27 cellular contexts compared by ENCODE assay signal in genomic region chr2:114009125-114009923, GRCh38.
"Had no signal": no experiment of that assay in that cellular context is flagged by ENCODE, and none has a peak within 500 bp of the region (broad histone marks: within the 10 kb centered on the region; RNA-seq: fewer than 3 reads in every experiment).

No MANE protein-coding gene starts in this region.

- H3K27ac ChIP-seq: brain microvascular endothelial cell, coronary artery, dorsolateral prefrontal cortex, foreskin keratinocyte, gastrocnemius medialis, heart right ventricle had no signal

- ATAC-seq: activated naive CD4-positive, alpha-beta T cell treated with anti-CD3 and anti-CD28 coated beads, Interleukin-2, amount 50 U/mL, for 72 hours; activated T-cell treated with anti-CD3 and anti-CD28 coated beads, Interleukin-2, amount 50 U/mL, for 72 hours; esophagus mucosa; gastrocnemius medialis; WTC11 had no signal

- DNase-seq: activated CD4-positive, alpha-beta memory T cell treated with anti-CD3 and anti-CD28 coated beads, Interleukin-2, amount 10 ng/mL, durations not matched to agents 7 days and 5 days; activated CD4-positive, alpha-beta T cell treated with anti-CD3 and anti-CD28 coated beads for 1 hour; activated CD4-positive, alpha-beta T cell treated with anti-CD3 and anti-CD28 coated beads for 4 hours; activated CD4-positive, alpha-beta T cell treated with anti-CD3 and anti-CD28 coated beads, Interleukin-2, amount 10 ng/mL, durations not matched to agents 7 days and 5 days; activated CD4-positive, alpha-beta T cell treated with anti-CD3 and anti-CD28 coated beads, Interleukin-2, amount 50 U/mL, for 4 hours; activated CD8-positive, alpha-beta memory T cell treated with anti-CD3 and anti-CD28 coated beads, Interleukin-2, amount 50 U/mL, for 48 hours; activated gamma-delta T cell; activated naive CD4-positive, alpha-beta T cell; activated naive CD4-positive, alpha-beta T cell treated with anti-CD3 and anti-CD28 coated beads, Interleukin-2, amount 10 ng/mL, durations not matched to agents 7 days and 5 days; activated naive CD8-positive, alpha-beta T cell treated with anti-CD3 and anti-CD28 coated beads, Interleukin-2, amount 10 ng/mL, durations not matched to agents 7 days and 5 days; activated T-cell treated with anti-CD3 and anti-CD28 coated beads for 4 hours; activated T-cell treated with anti-CD3 and anti-CD28 coated beads, Interleukin-2, amount 50 U/mL, for 24 hours; activated T-cell treated with anti-CD3 and anti-CD28 coated beads, Interleukin-2, amount 50 U/mL, for 72 hours; brain microvascular endothelial cell; dorsolateral prefrontal cortex; effector memory CD4-positive, alpha-beta T cell; endodermal cell; gastrocnemius medialis; heart right ventricle; T-helper 2 cell had no signal

- H3K9me3 Mint-ChIP-seq: activated CD4-positive, alpha-beta memory T cell treated with anti-CD3 and anti-CD28 coated beads, Interleukin-2, amount 10 ng/mL, durations not matched to agents 7 days and 5 days; activated naive CD4-positive, alpha-beta T cell treated with anti-CD3 and anti-CD28 coated beads, Interleukin-2, amount 10 ng/mL, durations not matched to agents 7 days and 5 days; activated naive CD8-positive, alpha-beta T cell treated with anti-CD3 and anti-CD28 coated beads, Interleukin-2, amount 10 ng/mL, durations not matched to agents 7 days and 5 days; activated T-cell treated with anti-CD3 and anti-CD28 coated beads, Interleukin-2, amount 50 U/mL, for 72 hours; dendritic cell treated with granulocyte-macrophage colony-stimulating factor and Interleukin-4, amounts not matched to agents 40 ng/mL and 50 ng/mL, for 4 days had no signal

- H3K4me1 ChIP-seq: foreskin keratinocyte, gastrocnemius medialis, heart right ventricle had no signal

- H3K36me3 Mint-ChIP-seq: activated naive CD4-positive, alpha-beta T cell treated with anti-CD3 and anti-CD28 coated beads, Interleukin-2, amount 10 ng/mL, durations not matched to agents 7 days and 5 days; activated naive CD4-positive, alpha-beta T cell treated with anti-CD3 and anti-CD28 coated beads, Interleukin-2, amount 50 U/mL, for 72 hours; activated naive CD8-positive, alpha-beta T cell treated with anti-CD3 and anti-CD28 coated beads, Interleukin-2, amount 10 ng/mL, durations not matched to agents 7 days and 5 days had no signal

- H3K9me3 ChIP-seq: gastrocnemius medialis had no signal

- H3K4me1 Mint-ChIP-seq: activated CD4-positive, alpha-beta memory T cell treated with anti-CD3 and anti-CD28 coated beads, Interleukin-2, amount 10 ng/mL, durations not matched to agents 7 days and 5 days; activated CD4-positive, alpha-beta T cell treated with anti-CD3 and anti-CD28 coated beads, Interleukin-2, amount 10 ng/mL, durations not matched to agents 7 days and 5 days; activated naive CD4-positive, alpha-beta T cell treated with anti-CD3 and anti-CD28 coated beads, Interleukin-2, amount 10 ng/mL, durations not matched to agents 7 days and 5 days; activated naive CD8-positive, alpha-beta T cell treated with anti-CD3 and anti-CD28 coated beads, Interleukin-2, amount 10 ng/mL, durations not matched to agents 7 days and 5 days; central memory CD8-positive, alpha-beta T cell; endodermal cell; WTC11 had no signal

- H3K36me3 ChIP-seq: brain microvascular endothelial cell, gastrocnemius medialis, heart right ventricle had no signal

- H3K27ac Mint-ChIP-seq: activated CD4-positive, alpha-beta memory T cell treated with anti-CD3 and anti-CD28 coated beads, Interleukin-2, amount 10 ng/mL, durations not matched to agents 7 days and 5 days; activated CD4-positive, alpha-beta T cell treated with anti-CD3 and anti-CD28 coated beads, Interleukin-2, amount 10 ng/mL, durations not matched to agents 7 days and 5 days; activated naive CD4-positive, alpha-beta T cell treated with anti-CD3 and anti-CD28 coated beads, Interleukin-2, amount 10 ng/mL, durations not matched to agents 7 days and 5 days; activated naive CD4-positive, alpha-beta T cell treated with anti-CD3 and anti-CD28 coated beads, Interleukin-2, amount 50 U/mL, for 72 hours; activated naive CD8-positive, alpha-beta T cell treated with anti-CD3 and anti-CD28 coated beads, Interleukin-2, amount 10 ng/mL, durations not matched to agents 7 days and 5 days; activated T-cell treated with anti-CD3 and anti-CD28 coated beads, Interleukin-2, amount 50 U/mL, for 24 hours; activated T-cell treated with anti-CD3 and anti-CD28 coated beads, Interleukin-2, amount 50 U/mL, for 72 hours; dendritic cell treated with granulocyte-macrophage colony-stimulating factor and Interleukin-4, amounts not matched to agents 40 ng/mL and 50 ng/mL, for 4 days; endodermal cell; WTC11 had no signal

- H3K4me3 Mint-ChIP-seq: activated CD4-positive, alpha-beta memory T cell treated with anti-CD3 and anti-CD28 coated beads, Interleukin-2, amount 10 ng/mL, durations not matched to agents 7 days and 5 days; activated CD4-positive, alpha-beta T cell treated with anti-CD3 and anti-CD28 coated beads, Interleukin-2, amount 10 ng/mL, durations not matched to agents 7 days and 5 days; activated naive CD4-positive, alpha-beta T cell treated with anti-CD3 and anti-CD28 coated beads, Interleukin-2, amount 10 ng/mL, durations not matched to agents 7 days and 5 days; activated naive CD8-positive, alpha-beta T cell treated with anti-CD3 and anti-CD28 coated beads, Interleukin-2, amount 10 ng/mL, durations not matched to agents 7 days and 5 days; activated T-cell treated with anti-CD3 and anti-CD28 coated beads, Interleukin-2, amount 50 U/mL, for 24 hours; activated T-cell treated with anti-CD3 and anti-CD28 coated beads, Interleukin-2, amount 50 U/mL, for 72 hours; central memory CD8-positive, alpha-beta T cell; dendritic cell treated with granulocyte-macrophage colony-stimulating factor and Interleukin-4, amounts not matched to agents 40 ng/mL and 50 ng/mL, for 4 days; endodermal cell; WTC11 had no signal

- H3K4me3 ChIP-seq: coronary artery, dorsolateral prefrontal cortex, gastrocnemius medialis, heart right ventricle had no signal

- H3K27me3 ChIP-seq: brain microvascular endothelial cell, foreskin keratinocyte, gastrocnemius medialis had no signal
